8 cellular contexts compared by ENCODE assay signal in genomic region chr2:238320246-238320647, GRCh38. TPM values are rescaled to one million over a fixed set of nuclear protein-coding genes. Genes with fewer than 3 reads are reported as not detected.
A peak's percentile ranks its signal among the peaks of the same experiment; 100 is the strongest.
DNase-seq lines count a peak whose midpoint lies in the region; ATAC-seq and TF ChIP-seq lines count a peak whose summit lies in the region.

TSS of gene TRAF3IP1 (plus strand) at chr2:238320518. CDS start at chr2:238320663, 145 bp downstream.

- H3K9me3 ChIP-seq in BE2C (no peaks in the 10 kb centered on the region), lower lobe of right lung (no peaks in the 10 kb centered on the region)

- CTCF ChIA-PET in activated CD4-positive, alpha-beta memory T cell treated with anti-CD3 and anti-CD28 coated beads, Interleukin-2, amount 10 ng/mL, durations not matched to agents 7 days and 5 days (lab: Charles Lee) = no interaction called here

- no peaks in the 10 kb centered on the region for H3K9me3 Mint-ChIP-seq in activated CD4-positive, alpha-beta memory T cell treated with anti-CD3 and anti-CD28 coated beads, Interleukin-2, amount 10 ng/mL, durations not matched to agents 7 days and 5 days

- POLR2A ChIA-PET in activated CD4-positive, alpha-beta memory T cell treated with anti-CD3 and anti-CD28 coated beads, Interleukin-2, amount 10 ng/mL, durations not matched to agents 7 days and 5 days (lab: Charles Lee) = no interaction called here

- TF ChIP-seq CTCF in BE2C (IDR thresholded peaks at IDR 0.05; ENCODE audit: low read depth, low read length) (no peak), lower lobe of right lung (IDR thresholded peaks at IDR 0.05) (no peak)

- H3K4me3 Mint-ChIP-seq in activated CD4-positive, alpha-beta memory T cell treated with anti-CD3 and anti-CD28 coated beads, Interleukin-2, amount 10 ng/mL, durations not matched to agents 7 days and 5 days = peak within 1 kb of the TSS; percentile 70

- H3K27me3 Mint-ChIP-seq in activated CD4-positive, alpha-beta memory T cell treated with anti-CD3 and anti-CD28 coated beads, Interleukin-2, amount 10 ng/mL, durations not matched to agents 7 days and 5 days = peaks cover 12% of the 10 kb centered on the region

- H3K27ac ChIP-seq in lower lobe of right lung = peak within 1 kb of the TSS; percentile 61

- H3K36me3 Mint-ChIP-seq in activated CD4-positive, alpha-beta memory T cell treated with anti-CD3 and anti-CD28 coated beads, Interleukin-2, amount 10 ng/mL, durations not matched to agents 7 days and 5 days (ENCODE audit: low read depth) = no peaks in the 10 kb centered on the region

- H3K36me3 ChIP-seq in BE2C = no peaks in the 10 kb centered on the region
- no peaks in the 10 kb centered on the region for H3K36me3 ChIP-seq in lower lobe of right lung

- DNase-seq in BE2C (peak; percentile 94), NCI-H748 (lab: John Stamatoyannopoulos, UW; ENCODE audit: unreplicated experiment) (peak; percentile 94), ecto neural progenitor cell (ENCODE audit: low spot score) (peak; percentile 97), lower lobe of right lung (peak; percentile 96)
- peak; percentile 86 for DNase-seq in activated CD4-positive, alpha-beta memory T cell treated with anti-CD3 and anti-CD28 coated beads, Interleukin-2, amount 10 ng/mL, durations not matched to agents 7 days and 5 days
- DNase-seq in stimulated activated CD4-positive, alpha-beta T cell treated with anti-CD3 and anti-CD28 coated beads, Interleukin-4, amount 100 ng/mL, for 48 hours (ENCODE audit: low read depth in 2 of 2) = peak; percentile 75 to 86

- H3K27me3 ChIP-seq in BE2C = no peaks in the 10 kb centered on the region
- no peaks in the 10 kb centered on the region for H3K27me3 ChIP-seq in lower lobe of right lung (ENCODE audit: low read depth)

- intact Hi-C loops in lower lobe of right lung (cut with DNase I) = no loop called here

- H3K4me3 ChIP-seq in BE2C (ENCODE audit: low read depth, low read length) (peak within 1 kb of the TSS; percentile 63), lower lobe of right lung (peak within 1 kb of the TSS; percentile 78)

- H3K4me1 Mint-ChIP-seq in activated CD4-positive, alpha-beta memory T cell treated with anti-CD3 and anti-CD28 coated beads, Interleukin-2, amount 10 ng/mL, durations not matched to agents 7 days and 5 days = peaks cover 21% of the 10 kb centered on the region

- H3K27ac Mint-ChIP-seq in activated CD4-positive, alpha-beta memory T cell treated with anti-CD3 and anti-CD28 coated beads, Interleukin-2, amount 10 ng/mL, durations not matched to agents 7 days and 5 days = no peak within 1 kb of the TSS

- H3K4me1 ChIP-seq in BE2C (no peaks in the 10 kb centered on the region), lower lobe of right lung (peaks cover 20% of the 10 kb centered on the region)

- peak; percentile 97 for ATAC-seq in GM19328 (IDR thresholded peaks at IDR 0.05; ENCODE audit: unreplicated experiment)
- ATAC-seq in HG03469 (IDR thresholded peaks at IDR 0.05; ENCODE audit: unreplicated experiment) = peak; percentile 90
- peak; percentile 98 to 99 for ATAC-seq in lower lobe of right lung

RNA-seq across cellular contexts. Expression of gene TRAF3IP1, which starts in this region (rescaled TPM):
- 7.3 TPM for polyA plus RNA-seq in BE2C (2012; ENCODE audit: insufficient read depth, insufficient read length, low read depth)
- total RNA-seq in activated CD4-positive, alpha-beta memory T cell treated with anti-CD3 and anti-CD28 coated beads, Interleukin-2, amount 10 ng/mL, durations not matched to agents 7 days and 5 days = 1 to 10 TPM; 5.4 to 7.0 TPM
- 21.7 TPM for total RNA-seq in lower lobe of right lung

Comparison
In these comparisons a context has a peak if more than half of its experiments do, and no peak if none do; other contexts are left out.
1. Peak in every context shown above with its lines: DNase-seq, ATAC-seq, H3K4me3 ChIP-seq and H3K27ac ChIP-seq.